In genomic region chr2:11097038-11097720, GRCh38 we compare ENCODE assay signal across 16 cellular contexts. TPM values are rescaled to one million over a fixed set of nuclear protein-coding genes. Genes with fewer than 3 reads are reported as not detected.
DNase-seq lines count a peak whose midpoint lies in the region; ATAC-seq and TF ChIP-seq lines count a peak whose summit lies in the region.
"Had no signal": no experiment of that assay in that cellular context is flagged by ENCODE, and none has a peak within 500 bp of the region (broad histone marks: within the 10 kb centered on the region; RNA-seq: fewer than 3 reads in every experiment).

No MANE protein-coding gene starts in this region.

- no peaks in the 10 kb centered on the region for H3K4me1 Mint-ChIP-seq in activated naive CD8-positive, alpha-beta T cell treated with anti-CD3 and anti-CD28 coated beads for 36 hours

- TF ChIP-seq CTCF in cardiac fibroblast (IDR thresholded peaks at IDR 0.05; ENCODE audit: low read depth, low read length) = no peak

- no peak for ATAC-seq in GM21786 (IDR thresholded peaks at IDR 0.05; ENCODE audit: unreplicated experiment)
- no peak for ATAC-seq in GM21825 (IDR thresholded peaks at IDR 0.05; ENCODE audit: unreplicated experiment)
- ATAC-seq: gastroesophageal sphincter, left lung had no signal

- H3K27ac Mint-ChIP-seq in activated naive CD8-positive, alpha-beta T cell treated with anti-CD3 and anti-CD28 coated beads for 36 hours = no peak overlapping the region
- H3K27ac Mint-ChIP-seq: CD4-positive, alpha-beta T cell had no signal

- H3K27me3 Mint-ChIP-seq in activated naive CD8-positive, alpha-beta T cell treated with anti-CD3 and anti-CD28 coated beads for 36 hours = no peaks in the 10 kb centered on the region
- H3K27me3 Mint-ChIP-seq: CD4-positive, alpha-beta T cell had no signal

- DNase-seq in AG08396 (ENCODE audit: low spot score) = peak; percentile 76
- peak; percentile 55 for DNase-seq in HT1080 (ENCODE audit: low read depth)
- DNase-seq in cardiac fibroblast (ENCODE audit: low read depth in 2 of 2) = peak; percentile 28 to 61
- peak; percentile 95 for DNase-seq in kidney tubule cell (ENCODE audit: low spot score)
- no peak for DNase-seq in NCI-H1417 treated with DMSO at 0.1 percent for 48 hours (lab: John Stamatoyannopoulos, UW)
- DNase-seq in activated naive CD8-positive, alpha-beta T cell treated with anti-CD3 and anti-CD28 coated beads for 36 hours = no peak
- DNase-seq: activated CD4-positive, alpha-beta T cell treated with anti-CD3 and anti-CD28 coated beads for 48 hours; activated naive CD4-positive, alpha-beta T cell treated with Interleukin-2 at 50 U/mL for 16 hours; CD4-positive, alpha-beta T cell; left lung; pancreas; stimulated activated naive CD4-positive, alpha-beta T cell; SW 1271 had no signal

- no peaks in the 10 kb centered on the region for H3K36me3 Mint-ChIP-seq in activated naive CD8-positive, alpha-beta T cell treated with anti-CD3 and anti-CD28 coated beads for 36 hours

- no peaks in the 10 kb centered on the region for H3K9me3 Mint-ChIP-seq in activated naive CD8-positive, alpha-beta T cell treated with anti-CD3 and anti-CD28 coated beads for 36 hours
- H3K9me3 Mint-ChIP-seq: CD4-positive, alpha-beta T cell had no signal

- no peak overlapping the region for H3K4me3 ChIP-seq in cardiac fibroblast (replicated peaks in 1 of 2; ENCODE audit: low read depth in 2 of 2, low read length in 2 of 2)
- H3K4me3 ChIP-seq: gastroesophageal sphincter, left lung, pancreas had no signal

- no peak overlapping the region for H3K4me3 Mint-ChIP-seq in activated naive CD8-positive, alpha-beta T cell treated with anti-CD3 and anti-CD28 coated beads for 36 hours
- H3K4me3 Mint-ChIP-seq: CD4-positive, alpha-beta T cell had no signal

RNA-seq across cellular contexts. Expression of gene SLC66A3, which starts 58.1 kb away (rescaled TPM):
- total RNA-seq in HT1080 (2014; rRNA removed; shearing (Covaris generic)) = 3.4 and 10.8 TPM in 2 replicates
- 13.0 and 13.8 TPM in 2 replicates for polyA plus RNA-seq in HT1080 (2015; cell fraction: cytosol; rRNA removed)
- polyA plus RNA-seq in HT1080 (2015; cell fraction: nucleus; rRNA removed) = 8.0 and 10.4 TPM in 2 replicates
- total RNA-seq in activated naive CD8-positive, alpha-beta T cell treated with anti-CD3 and anti-CD28 coated beads for 36 hours = 1 to 10 TPM; 5.6 to 6.8 TPM

Comparison
In these comparisons a context has a peak if more than half of its experiments do, and no peak if none do; other contexts are left out.
1. DNase-seq: peak in AG08396 (single experiment), HT1080 (single experiment), cardiac fibroblast (2 of 2) and kidney tubule cell (single experiment); none in NCI-H1417 treated with DMSO at 0.1 percent for 48 hours (single experiment) and activated naive CD8-positive, alpha-beta T cell treated with anti-CD3 and anti-CD28 coated beads for 36 hours (single experiment).